Comparison of ENCODE assay signal across 17 cellular contexts in genomic region chr10:3960496-3960895, GRCh38.
A peak's percentile ranks its signal among the peaks of the same experiment; 100 is the strongest.
DNase-seq lines count a peak whose midpoint lies in the region; ATAC-seq and TF ChIP-seq lines count a peak whose summit lies in the region.
"Had no signal": no experiment of that assay in that cellular context is flagged by ENCODE, and none has a peak within 500 bp of the region (broad histone marks: within the 10 kb centered on the region; RNA-seq: fewer than 3 reads in every experiment).

No MANE protein-coding gene starts in this region.

- H3K36me3 ChIP-seq in neural progenitor cell (no peaks in the 10 kb centered on the region), aorta (ENCODE audit: control insufficient read depth in 1 of 2, insufficient read depth in 2 of 2, low read length in 1 of 2) (no peaks in the 10 kb centered on the region)
- H3K36me3 ChIP-seq: BLaER1 treated with 17β-estradiol and CSF1 and Interleukin-3, amounts not matched to agents 10 nM and 100 nM; heart left ventricle; suprapubic skin had no signal

- DNase-seq in GM12864 (ENCODE audit: low read depth) (peak; percentile 10), neural progenitor cell (ENCODE audit: low spot score) (no peak), aorta (no peak)
- DNase-seq in activated naive CD8-positive, alpha-beta T cell treated with anti-CD3 and anti-CD28 coated beads for 36 hours, result no peak
- DNase-seq: DMS53, H7, heart left ventricle, islet precursor cell, NCI-H2029 treated with DMSO at 0.1 percent for 48 hours had no signal

- H3K4me1 Mint-ChIP-seq in activated naive CD8-positive, alpha-beta T cell treated with anti-CD3 and anti-CD28 coated beads for 36 hours, result peaks cover 23% of the 10 kb centered on the region
- peaks cover 45% of the 10 kb centered on the region for H3K4me1 Mint-ChIP-seq in neural progenitor cell

- no peaks in the 10 kb centered on the region for H3K9me3 Mint-ChIP-seq in activated naive CD8-positive, alpha-beta T cell treated with anti-CD3 and anti-CD28 coated beads for 36 hours
- H3K9me3 Mint-ChIP-seq in neural progenitor cell, result no peaks in the 10 kb centered on the region

- no peaks in the 10 kb centered on the region for H3K79me2 ChIP-seq in neural progenitor cell (ENCODE audit: low read depth)

- H3F3A ChIP-seq in neural progenitor cell (ENCODE audit: low read depth), result peaks cover 10% of the 10 kb centered on the region

- H3K4me3 Mint-ChIP-seq in activated naive CD8-positive, alpha-beta T cell treated with anti-CD3 and anti-CD28 coated beads for 36 hours, result no peak overlapping the region
- H3K4me3 Mint-ChIP-seq in neural progenitor cell, result no peak overlapping the region

- H3K27ac ChIP-seq in neural progenitor cell, result no peak overlapping the region
- no peak overlapping the region for H3K27ac ChIP-seq in aorta (ENCODE audit: low read depth in 1 of 2, low read length in 2 of 2)
- H3K27ac ChIP-seq: BLaER1 treated with 17β-estradiol and CSF1 and Interleukin-3, amounts not matched to agents 10 nM and 100 nM; suprapubic skin had no signal

- TF ChIP-seq CTCF in GM12864 (IDR thresholded peaks at IDR 0.05; ENCODE audit: low read depth, low read length, missing control alignments) (no peak), neural progenitor cell (IDR thresholded peaks at IDR 0.05) (no peak)

- H3K27me3 Mint-ChIP-seq in activated naive CD8-positive, alpha-beta T cell treated with anti-CD3 and anti-CD28 coated beads for 36 hours, result no peaks in the 10 kb centered on the region
- H3K27me3 Mint-ChIP-seq in neural progenitor cell (ENCODE audit: insufficient read depth, low read depth), result peaks cover 2% of the 10 kb centered on the region
- H3K27me3 Mint-ChIP-seq: naive thymus-derived CD4-positive, alpha-beta T cell had no signal

- H2AFZ ChIP-seq in neural progenitor cell (replicated peaks), result peak overlapping the region; percentile 30

- H3K9me3 ChIP-seq in neural progenitor cell (ENCODE audit: low read depth), result no peaks in the 10 kb centered on the region
- H3K9me3 ChIP-seq in aorta (ENCODE audit: control insufficient read depth, low read length), result no peaks in the 10 kb centered on the region
- H3K9me3 ChIP-seq: BLaER1 treated with 17β-estradiol and CSF1 and Interleukin-3, amounts not matched to agents 10 nM and 100 nM; heart left ventricle; suprapubic skin had no signal

- H3K27ac Mint-ChIP-seq in activated naive CD8-positive, alpha-beta T cell treated with anti-CD3 and anti-CD28 coated beads for 36 hours, result peak overlapping the region; percentile 50
- H3K27ac Mint-ChIP-seq in neural progenitor cell, result no peak overlapping the region

- 34 to 37% methylated on average over 5 of the region's 5 CpGs for WGBS in aorta, 2 donors

- H3K9ac ChIP-seq in neural progenitor cell, result no peak overlapping the region
- H3K9ac ChIP-seq: BLaER1 treated with 17β-estradiol and CSF1 and Interleukin-3, amounts not matched to agents 10 nM and 100 nM had no signal

- intact Hi-C loops in aorta (cut with DNase I), result no loop called here

- H4K20me1 ChIP-seq in neural progenitor cell (ENCODE audit: low read depth), result no peaks in the 10 kb centered on the region
- H4K20me1 ChIP-seq: BLaER1 treated with 17β-estradiol and CSF1 and Interleukin-3, amounts not matched to agents 10 nM and 100 nM had no signal

- H3K36me3 Mint-ChIP-seq in activated naive CD8-positive, alpha-beta T cell treated with anti-CD3 and anti-CD28 coated beads for 36 hours, result no peaks in the 10 kb centered on the region
- no peaks in the 10 kb centered on the region for H3K36me3 Mint-ChIP-seq in neural progenitor cell

- ATAC-seq in HG03460 (IDR thresholded peaks at IDR 0.05; ENCODE audit: unreplicated experiment), result peak; percentile 32
- ATAC-seq in HG02973 (IDR thresholded peaks at IDR 0.05; ENCODE audit: unreplicated experiment), result no peak
- no peak for ATAC-seq in aorta (ENCODE audit: low FRiP score)
- ATAC-seq in HG02763 (IDR thresholded peaks at IDR 0.05; ENCODE audit: unreplicated experiment), result no peak
- ATAC-seq: heart left ventricle, Right ventricle myocardium inferior had no signal

- peaks cover 26% of the 10 kb centered on the region for H3K4me1 ChIP-seq in neural progenitor cell
- no peaks in the 10 kb centered on the region for H3K4me1 ChIP-seq in aorta (ENCODE audit: control insufficient read depth in 1 of 2, insufficient read depth in 2 of 2, low read length in 2 of 2)
- H3K4me1 ChIP-seq: suprapubic skin had no signal

- no peak overlapping the region for H3K4me3 ChIP-seq in GM12864 (ENCODE audit: low read depth, low read length)
- H3K4me3 ChIP-seq in neural progenitor cell, result no peak overlapping the region
- H3K4me3 ChIP-seq in aorta (ENCODE audit: low read length in 2 of 2), result no peak overlapping the region
- H3K4me3 ChIP-seq: BLaER1 treated with 17β-estradiol and CSF1 and Interleukin-3, amounts not matched to agents 10 nM and 100 nM; heart left ventricle; skin epidermis; suprapubic skin had no signal

- no peaks in the 10 kb centered on the region for H3K27me3 ChIP-seq in neural progenitor cell
- H3K27me3 ChIP-seq in aorta (ENCODE audit: control insufficient read depth in 1 of 2, insufficient read depth in 2 of 2, low read length in 1 of 2), result no peaks in the 10 kb centered on the region
- H3K27me3 ChIP-seq: BLaER1 treated with 17β-estradiol and CSF1 and Interleukin-3, amounts not matched to agents 10 nM and 100 nM; heart left ventricle; suprapubic skin had no signal

- no peak overlapping the region for H3K4me2 ChIP-seq in neural progenitor cell
